ENCODE assay signal across 1 cellular context in genomic region chr4:169200361-169201030, GRCh38.
TF ChIP-seq lines count a peak whose summit lies in the region.

No MANE protein-coding gene starts in this region.

TF ChIP-seq in SK-N-SH, 30 proteins besides CTCF, POLR2A, EP300 and RAD21 (continued from another document):
- TF ChIP-seq ZBTB33 (IDR thresholded peaks at IDR 0.05; ENCODE audit: borderline replicate concordance, low read depth) (no peak), TEAD4 (IDR thresholded peaks at IDR 0.05; ENCODE audit: borderline replicate concordance, insufficient read depth) (no peak)
